Comparison of ENCODE assay signal across 9 cellular contexts in genomic region chr19:47601180-47601904, GRCh38. TPM values are rescaled to one million over a fixed set of nuclear protein-coding genes. Genes with fewer than 3 reads are reported as not detected.
DNase-seq lines count a peak whose midpoint lies in the region; ATAC-seq, FAIRE-seq and TF ChIP-seq lines count a peak whose summit lies in the region.
"Had no signal": no experiment of that assay in that cellular context is flagged by ENCODE, and none has a peak within 500 bp of the region (broad histone marks: within the 10 kb centered on the region; RNA-seq: fewer than 3 reads in every experiment).

No MANE protein-coding gene starts in this region.

- no peaks in the 10 kb centered on the region for H3K9me2 ChIP-seq in DOHH2 (replicated peaks; ENCODE audit: control insufficient read depth, low read length)

- intact Hi-C loops in pancreas (cut with DNase I) = no loop called here

- peaks cover 6% of the 10 kb centered on the region; the same call in 1 of the 2 replicates for H3K79me2 ChIP-seq in DOHH2 (ENCODE audit: control insufficient read depth, low read length)

- FAIRE-seq in pancreas (lab: Jason Lieb, UNC) = no peak

- H3K36me3 ChIP-seq in DOHH2 (ENCODE audit: control insufficient read depth, low read length) (no peaks in the 10 kb centered on the region), Peyer's patch (no peaks in the 10 kb centered on the region), pancreas (no peaks in the 10 kb centered on the region)

- WGBS in pancreas, 2 donors = 44% methylated on average over 17 of the region's 17 CpGs

- H4K20me1 ChIP-seq in DOHH2 (ENCODE audit: control insufficient read depth, insufficient read depth, low read depth, low read length) = no peaks in the 10 kb centered on the region

- H3K9me3 ChIP-seq in DOHH2 (ENCODE audit: control insufficient read depth, insufficient read depth, low read length) (no peaks in the 10 kb centered on the region), Peyer's patch (no peaks in the 10 kb centered on the region), pancreas (no peaks in the 10 kb centered on the region)

- H3K27me3 ChIP-seq in DOHH2 (ENCODE audit: control insufficient read depth, low read length) (no peaks in the 10 kb centered on the region), Peyer's patch (no peaks in the 10 kb centered on the region), pancreas (no peaks in the 10 kb centered on the region)

- DNase-seq in Peyer's patch (peak in 2 of 3 donors; percentile 75 to 88), pancreas (peak in 4 of 6 donors; percentile 58 to 78 (median 67)), superior temporal gyrus (ENCODE audit: extremely low spot score) (no peak), OCI-M2 (lab: John Stamatoyannopoulos, UW; ENCODE audit: unreplicated experiment) (no peak)
- DNase-seq: hippocampal formation had no signal

- H3K4me2 ChIP-seq in DOHH2 (ENCODE audit: low read length) = peak overlapping the region; percentile 63

- H3K27ac ChIP-seq in DOHH2 (ENCODE audit: low read depth, low read length) (peak overlapping the region; percentile 59; the same call in 1 of the 2 replicates), Peyer's patch (peak overlapping the region in 3 of 4 donors; percentile 79 to 93 (median 87)), pancreas (peak overlapping the region; percentile 43 to 90 (median 78))

- peak in 1 of 2 donors; percentile 30 for TF ChIP-seq POLR2A in Peyer's patch (IDR thresholded peaks at IDR 0.05)

- H3K4me3 ChIP-seq in DOHH2 (ENCODE audit: low read length) (peak overlapping the region; percentile 73), Peyer's patch (peak overlapping the region; percentile 46 to 62 (median 54)), pancreas (peak overlapping the region; percentile 20 to 66 (median 43))

- ATAC-seq in esophagus mucosa (peak; percentile 84), pancreas (peak; percentile 48 to 51 (median 50)), HG02973 (IDR thresholded peaks at IDR 0.05; ENCODE audit: unreplicated experiment) (no peak), HG03432 (IDR thresholded peaks at IDR 0.05; ENCODE audit: unreplicated experiment) (no peak)

- peaks cover 19% of the 10 kb centered on the region for H3F3A ChIP-seq in DOHH2 (ENCODE audit: control insufficient read depth, insufficient read depth)

- H3K4me1 ChIP-seq in DOHH2 (ENCODE audit: control insufficient read depth, low read length) (peaks cover 36% of the 10 kb centered on the region), Peyer's patch (peaks cover 0 to 21% (median 0%) of the 10 kb centered on the region in 4 donors), pancreas (peaks cover 0 to 7% (median 3%) of the 10 kb centered on the region in 3 donors)

- no peak for TF ChIP-seq CTCF in DOHH2 (IDR thresholded peaks at IDR 0.05; ENCODE audit: low read depth, low read length, poor library complexity, severe bottlenecking)
- no peak for TF ChIP-seq CTCF in Peyer's patch (IDR thresholded peaks at IDR 0.05)
- no peak for TF ChIP-seq CTCF in pancreas (IDR thresholded peaks at IDR 0.05)

RNA-seq across cellular contexts. Expression of gene BICRA, which starts 7.6 kb away (rescaled TPM):
- total RNA-seq in Peyer's patch (10 to 100 TPM in 3 of 4 donors, 1 to 10 TPM in 1; 8.2 to 14.9 (median 13.3) TPM), esophagus mucosa (7.9 TPM), pancreas (10 to 100 TPM in 1 of 6 donors, 1 to 10 TPM in 5; 2.7 to 10.0 (median 5.0) TPM)
- 10 to 100 TPM in 1 of 2 donors, 1 to 10 TPM in 1; 6.9 to 10.4 TPM for polyA plus RNA-seq in pancreas

RNA-seq across cellular contexts. Expression of gene ZNF541, which starts 28.4 kb away (rescaled TPM):
- total RNA-seq in Peyer's patch (not detected), esophagus mucosa (0.08 TPM), pancreas (under 1 TPM in 5 of 6 donors, not detected in 1; 0.06 to 0.17 (median 0.14) TPM)
- under 1 TPM; 0.27 to 0.63 TPM for polyA plus RNA-seq in pancreas

Comparison
In these comparisons a context has a peak if more than half of its experiments do, and no peak if none do; other contexts are left out.
1. DNase-seq: peak in Peyer's patch (2 of 3) and pancreas (4 of 6); none in superior temporal gyrus (single experiment) and OCI-M2 (single experiment).
2. ATAC-seq: peak in esophagus mucosa (single experiment) and pancreas (4 of 4); none in HG02973 (single experiment) and HG03432 (single experiment).
3. Peak in every context shown above with its lines, with median percentiles within 50 percentile points of each other: H3K27ac ChIP-seq and H3K4me3 ChIP-seq.